In the genomic region with DNA sequence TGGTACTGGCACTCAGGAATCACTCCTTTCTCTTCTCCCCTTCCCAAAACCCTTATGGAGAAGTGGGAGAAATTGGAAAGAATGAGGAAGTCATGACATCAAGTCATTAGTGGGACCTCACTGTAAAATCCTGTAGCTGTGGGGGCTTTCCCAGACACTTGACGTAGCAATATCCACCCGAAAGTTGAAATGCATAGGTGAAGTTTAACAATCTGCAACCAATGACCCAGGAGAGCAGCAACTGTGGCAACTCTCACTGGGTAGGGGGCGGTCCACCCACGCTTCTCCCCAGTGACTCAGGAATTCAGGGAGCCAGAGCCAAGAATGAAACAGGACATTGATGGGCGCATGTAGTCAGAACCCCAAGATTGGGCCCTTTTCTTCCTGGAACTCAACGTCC, we compare ENCODE assay signal across 10 cellular contexts. TPM values are rescaled to one million over a fixed set of nuclear protein-coding genes. Genes with fewer than 3 reads are reported as not detected.
DNase-seq lines count a peak whose midpoint lies in the region; ATAC-seq and TF ChIP-seq lines count a peak whose summit lies in the region.
"Had no signal": no experiment of that assay in that cellular context is flagged by ENCODE, and none has a peak within 500 bp of the region (broad histone marks: within the 10 kb centered on the region; RNA-seq: fewer than 3 reads in every experiment).

No MANE protein-coding gene starts in this region.

- intact Hi-C loops in A673 (cut with micrococcal nuclease; ENCODE audit: unreplicated experiment) (no loop called here), Panc1 (cut with micrococcal nuclease; ENCODE audit: unreplicated experiment) (no loop called here), esophagus muscularis mucosa (cut with DNase I) (no loop called here)

- H3K27ac ChIP-seq in A673 (ENCODE audit: low read depth, low read length, poor library complexity, severe bottlenecking) (peak overlapping the region; percentile 64), Panc1 (ENCODE audit: low read length) (peak overlapping the region; percentile 86), esophagus muscularis mucosa (replicated peaks in 1 of 4) (peak overlapping the region; percentile 66 to 77 (median 72))

- TF ChIP-seq POLR2A in esophagus muscularis mucosa (IDR thresholded peaks at IDR 0.05; ENCODE audit: low read depth), result no peak

- H3K9me3 ChIP-seq in A673 (ENCODE audit: low read depth, low read length, poor library complexity, severe bottlenecking), result no peaks in the 10 kb centered on the region
- H3K9me3 ChIP-seq in Panc1 (ENCODE audit: control insufficient read depth, insufficient read depth, low read depth, low read length), result no peaks in the 10 kb centered on the region
- H3K9me3 ChIP-seq in esophagus muscularis mucosa, result no peaks in the 10 kb centered on the region
- H3K9me3 ChIP-seq: testis had no signal

- POLR2A ChIA-PET in A673 (lab: Charles Lee; ENCODE audit: low non-redundant PET), result interaction anchor here (0.7 kb wide), 1 partner anchor 115 kb away, joined by 4 read pairs; no protein-coding TSS in a partner anchor
- POLR2A ChIA-PET in Panc1 (lab: Charles Lee), result no interaction called here

- DNase-seq in A673 (ENCODE audit: low spot score) (no peak), Panc1 (ENCODE audit: low read depth, low spot score) (no peak), esophagus muscularis mucosa (ENCODE audit: extremely low spot score) (no peak), occipital lobe (lab: John Stamatoyannopoulos, UW) (peak; percentile 23), H7 (no peak), NCI-H1105 treated with DMSO at 0.1 percent for 48 hours (lab: John Stamatoyannopoulos, UW) (no peak)
- no peak for DNase-seq in activated CD8-positive, alpha-beta memory T cell treated with anti-CD3 and anti-CD28 coated beads for 24 hours
- DNase-seq in effector CD4-positive, alpha-beta T cell, result no peak
- DNase-seq: NCI-H345 had no signal

- H3K4me1 ChIP-seq in A673 (ENCODE audit: insufficient read depth, low read length, poor library complexity, severe bottlenecking) (peaks cover 49% of the 10 kb centered on the region), Panc1 (ENCODE audit: control insufficient read depth, insufficient read depth, low read length) (peaks cover 41% of the 10 kb centered on the region), esophagus muscularis mucosa (peaks cover 38 to 61% (median 56%) of the 10 kb centered on the region in 4 donors)

- no peaks in the 10 kb centered on the region for H3K36me3 ChIP-seq in A673 (ENCODE audit: insufficient read depth, low read length, poor library complexity, severe bottlenecking)
- H3K36me3 ChIP-seq in Panc1 (ENCODE audit: control insufficient read depth, insufficient read depth, low read length), result no peaks in the 10 kb centered on the region
- H3K36me3 ChIP-seq in esophagus muscularis mucosa, result no peaks in the 10 kb centered on the region
- no peaks in the 10 kb centered on the region for H3K36me3 ChIP-seq in H7 (replicated peaks; ENCODE audit: control insufficient read depth, insufficient read depth, low read length)

- TF ChIP-seq EP300 in esophagus muscularis mucosa (IDR thresholded peaks at IDR 0.05), result no peak

- BruUV-seq in A673 (replicated peaks; lab: Mats Ljungman, UMichigan) (no TSS peak), Panc1 (replicated peaks; lab: Mats Ljungman, UMichigan) (no TSS peak)

- 37% methylated on average over 6 of the region's 6 CpGs for WGBS in esophagus muscularis mucosa

- in situ Hi-C loops in Panc1 (cut with HindIII; ENCODE audit: low pct_unique_long_range_greater_than_20kb, low sequenced_read_pairs), result no loop called here

- H3K27me3 ChIP-seq in A673 (replicated peaks; ENCODE audit: insufficient read depth, low read depth, low read length, poor library complexity) (no peaks in the 10 kb centered on the region), Panc1 (ENCODE audit: control insufficient read depth, insufficient read depth, low read length) (no peaks in the 10 kb centered on the region), esophagus muscularis mucosa (no peaks in the 10 kb centered on the region), H7 (ENCODE audit: control insufficient read depth, insufficient read depth, low read length) (no peaks in the 10 kb centered on the region; the same call in 1 of the 2 replicates)
- H3K27me3 ChIP-seq: testis had no signal

- TF ChIP-seq CTCF in A673 (conservative IDR thresholded peaks at IDR 0.05; ENCODE audit: low read depth, low read length) (no peak), Panc1 (IDR thresholded peaks at IDR 0.05) (no peak), esophagus muscularis mucosa (IDR thresholded peaks at IDR 0.05) (no peak)

- ATAC-seq in Panc1, result no peak

- no peak overlapping the region for H3K4me3 ChIP-seq in A673 (ENCODE audit: low read depth, low read length, poor library complexity, severe bottlenecking)
- H3K4me3 ChIP-seq in Panc1 (ENCODE audit: low read depth in 2 of 2, low read length in 2 of 2), result no peak overlapping the region
- H3K4me3 ChIP-seq in esophagus muscularis mucosa, result peak overlapping the region in 1 of 4 donors; percentile 15
- H3K4me3 ChIP-seq in H7 (ENCODE audit: insufficient read depth, low read depth, low read length), result no peak overlapping the region
- H3K4me3 ChIP-seq: testis had no signal

- CTCF ChIA-PET in A673 (lab: Charles Lee), result no interaction called here
- CTCF ChIA-PET in Panc1 (lab: Charles Lee), result no interaction called here

RNA-seq across cellular contexts. Expression of a gene that starts 27.0 kb away (rescaled TPM):
- total RNA-seq in A673 (2021) (0.09 and 0.44 TPM in 2 replicates), Panc1 (2021; ENCODE audit: unreplicated experiment) (1.5 TPM), esophagus muscularis mucosa (1 to 10 TPM in 1 of 4 donors, under 1 TPM in 3; 0.19 to 1.7 (median 0.45) TPM), occipital lobe (0.94 TPM)
- polyA plus RNA-seq in Panc1 (2012; ENCODE audit: insufficient read length), result 3.2 TPM
- 0.04 and 0.24 TPM in 2 replicates for total RNA-seq in H7 (2014; rRNA removed; shearing (Covaris generic))
